Comparison of ENCODE assay signal across 24 cellular contexts in genomic region chr3:65844370-65844769, GRCh38.
"Had no signal": no experiment of that assay in that cellular context is flagged by ENCODE, and none has a peak within 500 bp of the region (broad histone marks: within the 10 kb centered on the region; RNA-seq: fewer than 3 reads in every experiment).

No MANE protein-coding gene starts in this region.

- H3K9me3 ChIP-seq: Peyer's patch, SJCRH30 had no signal

- ATAC-seq: Right ventricle myocardium inferior, SK-N-SH treated with all-trans-retinoic acid at 6 μM for 48 hours had no signal

- H3K4me1 ChIP-seq: Peyer's patch had no signal

- DNase-seq: KBM-7; MV-4-11; NCI-H1048; NCI-H1105; NCI-H1417; NCI-H1436 treated with DMSO at 0.1 percent for 48 hours; NCI-H1694; NCI-H187 treated with DMSO at 0.1 percent for 48 hours; NCI-H2029 treated with DMSO at 0.1 percent for 48 hours; NCI-H2171; NCI-H226; NCI-H446; NCI-H510A; NCI-H524 treated with DMSO at 0.1 percent for 48 hours; NCI-H69; NCI-H774; NK-92 treated with Interleukin-12 subunit alpha and Interleukin-12 subunit beta, amount 100 ng/mL, for 24 hours; OCI-M1; PC-9; Peyer's patch; SHP77 treated with DMSO at 0.1 percent for 48 hours; SJCRH30 had no signal

- H3K36me3 ChIP-seq: Peyer's patch, SJCRH30 had no signal

- H2AFZ ChIP-seq: PC-9 had no signal

- H3K4me3 ChIP-seq: PC-9, Peyer's patch, SJCRH30 had no signal

- H3K27ac ChIP-seq: PC-9, Peyer's patch, SJCRH30 had no signal

- H3K27me3 ChIP-seq: Peyer's patch, SJCRH30 had no signal

- H3K4me2 ChIP-seq: PC-9 had no signal
